ENCODE assay signal across 24 cellular contexts in genomic region chr16:26976913-26977312, GRCh38.
DNase-seq lines count a peak whose midpoint lies in the region; ATAC-seq, FAIRE-seq and TF ChIP-seq lines count a peak whose summit lies in the region.
"Had no signal": no experiment of that assay in that cellular context is flagged by ENCODE, and none has a peak within 500 bp of the region (broad histone marks: within the 10 kb centered on the region; RNA-seq: fewer than 3 reads in every experiment).

No MANE protein-coding gene starts in this region.

- H3K18ac ChIP-seq in H1 (ENCODE audit: extremely low read depth, low read length), result no peak overlapping the region

- H3K4ac ChIP-seq in H1 (replicated peaks; ENCODE audit: insufficient read length, low read depth, low read length), result no peak overlapping the region

- H2AK5ac ChIP-seq in H1 (ENCODE audit: low read depth, low read length), result no peak overlapping the region

- no peak overlapping the region for H2BK5ac ChIP-seq in H1 (ENCODE audit: low read depth, low read length)

- H3K79me2 ChIP-seq in H1 (ENCODE audit: control insufficient read depth in 1 of 2, insufficient read depth in 2 of 2, low read length in 2 of 2), result no peaks in the 10 kb centered on the region

- DNase-seq in H1 (ENCODE audit: low read depth in 1 of 2, low spot score in 2 of 2), result no peak
- peak; percentile 4 for DNase-seq in medulla oblongata (ENCODE audit: extremely low spot score)
- peak; percentile 6 for DNase-seq in pons (ENCODE audit: low spot score)
- DNase-seq in erythroblast (lab: John Stamatoyannopoulos, UW), result no peak
- no peak for DNase-seq in WERI-Rb-1
- no peak for DNase-seq in adrenal gland
- DNase-seq: 8988T; ACHN; AML-193; BE2C; CD4-positive, alpha-beta T cell; CD8-positive, alpha-beta memory T cell; DMS 273 treated with DMSO at 0.1 percent for 48 hours; DMS79; EL; GDM1; GOT3; H7; HCEC 1CT had no signal

- H3K36me3 ChIP-seq in H1 (ENCODE audit: control insufficient read depth in 2 of 4, insufficient read depth in 4 of 4, low read length in 3 of 4) (no peaks in the 10 kb centered on the region), WERI-Rb-1 (no peaks in the 10 kb centered on the region), adrenal gland (replicated peaks in 1 of 2) (no peaks in the 10 kb centered on the region)
- H3K36me3 ChIP-seq: BE2C; BLaER1 treated with 17β-estradiol and CSF1 and Interleukin-3, amounts not matched to agents 10 nM and 100 nM had no signal

- H3K56ac ChIP-seq in H1 (replicated peaks; ENCODE audit: insufficient read length, low read depth, low read length), result no peak overlapping the region

- H3K14ac ChIP-seq in H1 (ENCODE audit: insufficient read length), result no peak overlapping the region

- no peak for ATAC-seq in GM18907 (IDR thresholded peaks at IDR 0.05; ENCODE audit: unreplicated experiment)
- ATAC-seq: A549, GM12878 had no signal

- intact Hi-C loops in adrenal gland (cut with DNase I), result no loop called here

- no peaks in the 10 kb centered on the region for H3K23me2 ChIP-seq in H1 (ENCODE audit: low read depth, low read length)

- no peak for TF ChIP-seq CTCF in H1 (IDR thresholded peaks at IDR 0.05; ENCODE audit: control extremely low read depth in 1 of 3, insufficient read depth in 1 of 3, low read depth in 1 of 3, low read length in 3 of 3)
- TF ChIP-seq CTCF in WERI-Rb-1 (IDR thresholded peaks at IDR 0.05; ENCODE audit: low read depth, low read length), result no peak
- TF ChIP-seq CTCF in adrenal gland (IDR thresholded peaks at IDR 0.05), result no peak

- H2AFZ ChIP-seq in H1 (ENCODE audit: low read length), result no peak overlapping the region

- 86% methylated on average over 5 of the region's 5 CpGs; no CpG with 5 or more reads in 1 of the 2 experiments for WGBS in H1 (ENCODE audit: extremely low coverage in 1 of 2, insufficient coverage in 1 of 2, insufficient read length in 1 of 2, insufficient replicate concordance in 2 of 2, low coverage in 1 of 2, low lambda C conversion rate in 2 of 2, missing lambda C conversion rate in 1 of 2), 2 experiments
- 64 to 72% (median 67%) methylated on average over 5 of the region's 5 CpGs for WGBS in adrenal gland, 4 donors

- H2BK12ac ChIP-seq in H1 (ENCODE audit: low read depth, low read length), result peak overlapping the region; percentile 35; the same call in 1 of the 2 replicates

- no peak for FAIRE-seq in H1 (lab: Jason Lieb, UNC)
- FAIRE-seq: A549, D721Med, GM12878 had no signal

- H3K9me3 ChIP-seq in H1 (ENCODE audit: insufficient read depth in 2 of 2, low read depth in 1 of 2, low read length in 1 of 2) (no peaks in the 10 kb centered on the region; a peak in 1 of 4 replicates), WERI-Rb-1 (ENCODE audit: severe bottlenecking) (peaks cover 3% of the 10 kb centered on the region), adrenal gland (replicated peaks in 1 of 3) (no peaks in the 10 kb centered on the region)
- H3K9me3 ChIP-seq: A549, BE2C had no signal

- no peaks in the 10 kb centered on the region for H3K4me1 ChIP-seq in H1 (replicated peaks in 1 of 4; ENCODE audit: control insufficient read depth in 3 of 4, insufficient read depth in 4 of 4, low read length in 3 of 4)
- no peaks in the 10 kb centered on the region for H3K4me1 ChIP-seq in adrenal gland (replicated peaks in 1 of 2)
- H3K4me1 ChIP-seq: A549, BE2C had no signal

- CTCF ChIA-PET in H1 (lab: Charles Lee; ENCODE audit: partially characterized antibody), result interaction anchor here (1.3 to 1.6 kb wide), 3 partner anchors 10 to 407 kb away, joined by 3 to 4 read pairs (median 4); no protein-coding TSS in a partner anchor

- H4K20me1 ChIP-seq in H1 (replicated peaks in 1 of 2; ENCODE audit: control insufficient read depth in 1 of 2, insufficient read depth in 2 of 2, low read length in 2 of 2), result no peaks in the 10 kb centered on the region
- H4K20me1 ChIP-seq: BLaER1 treated with 17β-estradiol and CSF1 and Interleukin-3, amounts not matched to agents 10 nM and 100 nM had no signal

- no peak overlapping the region for H4K91ac ChIP-seq in H1 (replicated peaks; ENCODE audit: insufficient read length, low read length)

- H4K5ac ChIP-seq in H1 (ENCODE audit: insufficient read length, low read depth, low read length), result no peak overlapping the region

- TF ChIP-seq RAD21 in H1 (IDR thresholded peaks at IDR 0.05 in 1 of 2, conservative IDR thresholded peaks at IDR 0.05 in 1 of 2; ENCODE audit: low read depth in 2 of 2, low read length in 2 of 2), result no peak

- H3K4me2 ChIP-seq in H1 (ENCODE audit: insufficient read depth in 1 of 2, low read depth in 2 of 2, low read length in 2 of 2), result no peak overlapping the region
- H3K4me2 ChIP-seq: A549; BLaER1 treated with 17β-estradiol and CSF1 and Interleukin-3, amounts not matched to agents 10 nM and 100 nM had no signal

- H3K9ac ChIP-seq in H1 (replicated peaks in 1 of 4; ENCODE audit: extremely low read depth in 1 of 4, low read depth in 3 of 4, low read length in 3 of 4), result no peak overlapping the region
- H3K9ac ChIP-seq: BLaER1 treated with 17β-estradiol and CSF1 and Interleukin-3, amounts not matched to agents 10 nM and 100 nM had no signal

- TF ChIP-seq EP300 in H1 (IDR thresholded peaks at IDR 0.05; ENCODE audit: borderline replicate concordance in 1 of 2, low read depth in 2 of 2, low read length in 2 of 2), result no peak

- H3K4me3 ChIP-seq in H1 (ENCODE audit: extremely low read depth in 1 of 4, insufficient read depth in 2 of 4, low read depth in 3 of 4, low read length in 4 of 4), result no peak overlapping the region
- no peak overlapping the region for H3K4me3 ChIP-seq in WERI-Rb-1 (ENCODE audit: low read depth, low read length)
- H3K4me3 ChIP-seq in adrenal gland, result no peak overlapping the region
- H3K4me3 ChIP-seq: A549; BLaER1 treated with 17β-estradiol and CSF1 and Interleukin-3, amounts not matched to agents 10 nM and 100 nM; GM12878 had no signal

- H4K8ac ChIP-seq in H1 (ENCODE audit: extremely low read depth, insufficient read depth, low read length), result no peak overlapping the region

- H2BK20ac ChIP-seq in H1 (ENCODE audit: low read length), result no peak overlapping the region

- TF ChIP-seq POLR2A in H1 (IDR thresholded peaks at IDR 0.05; ENCODE audit: control extremely low read depth in 1 of 2, low read depth in 2 of 2, low read length in 2 of 2) (no peak), erythroblast (IDR thresholded peaks at IDR 0.05; ENCODE audit: low read length) (no peak), adrenal gland (IDR thresholded peaks at IDR 0.05) (no peak)

- H3K27me3 ChIP-seq in H1 (replicated peaks in 1 of 4; ENCODE audit: control insufficient read depth in 3 of 4, extremely low read depth in 1 of 4, insufficient read depth in 3 of 4, low read length in 3 of 4), result no peaks in the 10 kb centered on the region
- H3K27me3 ChIP-seq in WERI-Rb-1 (ENCODE audit: insufficient read depth, low read depth, severe bottlenecking), result peaks cover 70% of the 10 kb centered on the region
- no peaks in the 10 kb centered on the region for H3K27me3 ChIP-seq in adrenal gland
- H3K27me3 ChIP-seq: BE2C; BLaER1 treated with 17β-estradiol and CSF1 and Interleukin-3, amounts not matched to agents 10 nM and 100 nM had no signal

- H3K79me1 ChIP-seq in H1 (ENCODE audit: low read depth, low read length), result no peaks in the 10 kb centered on the region

- no peak overlapping the region for H3K27ac ChIP-seq in H1 (ENCODE audit: low read depth, low read length)
- H3K27ac ChIP-seq in WERI-Rb-1, result no peak overlapping the region
- H3K27ac ChIP-seq in adrenal gland, result no peak overlapping the region
- H3K27ac ChIP-seq: A549; BLaER1 treated with 17β-estradiol and CSF1 and Interleukin-3, amounts not matched to agents 10 nM and 100 nM had no signal

- H3K23ac ChIP-seq in H1 (ENCODE audit: insufficient read length), result no peak overlapping the region

- H2BK120ac ChIP-seq in H1 (replicated peaks; ENCODE audit: low read depth, low read length), result no peak overlapping the region

- H2BK15ac ChIP-seq in H1 (ENCODE audit: low read length), result no peak overlapping the region

- POLR2A ChIA-PET in H1 (lab: Charles Lee; ENCODE audit: partially characterized antibody), result no interaction called here

TF ChIP-seq in H1, 55 proteins besides CTCF, POLR2A, EP300 and RAD21 (continues in another document):
- no peak for TF ChIP-seq TEAD4 (IDR thresholded peaks at IDR 0.05; ENCODE audit: low read depth, low read length)
- TF ChIP-seq KDM1A (IDR thresholded peaks at IDR 0.05; ENCODE audit: borderline replicate concordance, low read length), result no peak
- no peak for TF ChIP-seq YY1 (IDR thresholded peaks at IDR 0.05; ENCODE audit: low read depth, low read length)
- no peak for TF ChIP-seq KDM5A (IDR thresholded peaks at IDR 0.05; ENCODE audit: low read length)
- no peak for TF ChIP-seq TAF1 (IDR thresholded peaks at IDR 0.05; ENCODE audit: low read depth, low read length)
- TF ChIP-seq SUZ12 (IDR thresholded peaks at IDR 0.05; ENCODE audit: low read length), result no peak
- no peak for TF ChIP-seq ASH2L (IDR thresholded peaks at IDR 0.05; ENCODE audit: low read length)

Comparison
In these comparisons a context has a peak if more than half of its experiments do, and no peak if none do; other contexts are left out.
1. DNase-seq: peak in medulla oblongata (single experiment) and pons (single experiment); none in H1 (0 of 2), erythroblast (0 of 2), WERI-Rb-1 (single experiment) and adrenal gland (0 of 7).